In the genomic region with DNA sequence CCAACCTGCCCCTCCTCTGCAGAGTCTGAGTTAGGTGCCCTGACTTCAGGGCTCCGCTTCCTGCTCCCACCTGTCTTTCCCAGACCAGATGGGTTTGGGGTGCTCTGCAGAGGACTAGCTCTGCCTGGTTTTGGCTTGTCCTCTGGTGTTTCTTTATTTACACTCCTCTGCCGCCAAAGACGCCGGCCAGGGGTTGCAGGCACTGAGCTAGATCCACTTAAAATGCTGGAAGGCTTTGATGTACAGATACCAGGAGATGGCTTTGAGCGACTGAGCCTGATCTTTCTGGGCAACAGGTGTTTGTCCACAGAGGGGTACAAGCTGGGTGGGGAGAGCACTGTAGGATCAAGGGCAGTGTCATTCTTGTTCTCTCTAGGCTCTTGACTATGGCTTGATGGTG, we compare ENCODE assay signal across 19 cellular contexts. TPM values are rescaled to one million over a fixed set of nuclear protein-coding genes. Genes with fewer than 3 reads are reported as not detected.
DNase-seq lines count a peak whose midpoint lies in the region; ATAC-seq and TF ChIP-seq lines count a peak whose summit lies in the region.
"Had no signal": no experiment of that assay in that cellular context is flagged by ENCODE, and none has a peak within 500 bp of the region (broad histone marks: within the 10 kb centered on the region; RNA-seq: fewer than 3 reads in every experiment).

No MANE protein-coding gene starts in this region.

- no peak overlapping the region for H3K4me3 Mint-ChIP-seq in activated T-cell treated with anti-CD3 and anti-CD28 coated beads, Interleukin-2, amount 50 U/mL, for 24 hours
- no peak overlapping the region for H3K4me3 Mint-ChIP-seq in activated T-cell treated with anti-CD3 and anti-CD28 coated beads, Interleukin-2, amount 50 U/mL, for 4 hours
- H3K4me3 Mint-ChIP-seq in T-cell (no peak overlapping the region), endothelial cell (ENCODE audit: unreplicated experiment) (peak overlapping the region; percentile 37)
- H3K4me3 Mint-ChIP-seq in stimulated activated naive B cell treated with anti-CD40 and anti-IgM and Interleukin-4, amounts not matched to agents 10 μg/mL and 1 μg/mL and 100 μg/mL, for 72 hours: no peak overlapping the region

- in situ Hi-C loops in transverse colon (cut with MboI; ENCODE audit: low pct_ligation_motif_present in 1 of 4, low pct_unique_long_range_greater_than_20kb in 1 of 4, low sequenced_read_pairs in 3 of 4): loop anchor here in 2 of 4 donors (10.0 kb wide), 1 partner anchor 60 kb away; no protein-coding TSS in a partner anchor

- peaks cover 86% of the 10 kb centered on the region for H3K36me3 Mint-ChIP-seq in activated T-cell treated with anti-CD3 and anti-CD28 coated beads, Interleukin-2, amount 50 U/mL, for 24 hours (ENCODE audit: low read depth)
- peaks cover 31% of the 10 kb centered on the region for H3K36me3 Mint-ChIP-seq in activated T-cell treated with anti-CD3 and anti-CD28 coated beads, Interleukin-2, amount 50 U/mL, for 4 hours (ENCODE audit: insufficient read depth)
- H3K36me3 Mint-ChIP-seq in T-cell (peaks cover 25% of the 10 kb centered on the region), endothelial cell (ENCODE audit: low read depth, unreplicated experiment) (peaks cover 31% of the 10 kb centered on the region)
- peaks cover 52 to 65% of the 10 kb centered on the region in 2 donors for H3K36me3 Mint-ChIP-seq in stimulated activated naive B cell treated with anti-CD40 and anti-IgM and Interleukin-4, amounts not matched to agents 10 μg/mL and 1 μg/mL and 100 μg/mL, for 72 hours

- peak overlapping the region; percentile 88 for H3K27ac Mint-ChIP-seq in activated T-cell treated with anti-CD3 and anti-CD28 coated beads, Interleukin-2, amount 50 U/mL, for 24 hours
- peak overlapping the region; percentile 55 to 59 for H3K27ac Mint-ChIP-seq in T-cell
- peak overlapping the region; percentile 13 for H3K27ac Mint-ChIP-seq in endothelial cell (ENCODE audit: unreplicated experiment)
- H3K27ac Mint-ChIP-seq in stimulated activated naive B cell treated with anti-CD40 and anti-IgM and Interleukin-4, amounts not matched to agents 10 μg/mL and 1 μg/mL and 100 μg/mL, for 72 hours: peak overlapping the region; percentile 90

- peaks cover 0 to 11% (median 4%) of the 10 kb centered on the region in 4 donors for H3K36me3 ChIP-seq in transverse colon
- H3K36me3 ChIP-seq: breast epithelium had no signal

- no peak overlapping the region for H3K27ac ChIP-seq in transverse colon
- H3K27ac ChIP-seq: breast epithelium, upper lobe of right lung had no signal

- peaks cover 7 to 23% (median 11%) of the 10 kb centered on the region in 4 donors for H3K4me1 ChIP-seq in transverse colon
- H3K4me1 ChIP-seq: breast epithelium had no signal

- H3K4me3 ChIP-seq in transverse colon: no peak overlapping the region
- H3K4me3 ChIP-seq: breast epithelium, upper lobe of right lung had no signal

- no peaks in the 10 kb centered on the region for H3K9me3 ChIP-seq in transverse colon
- H3K9me3 ChIP-seq: breast epithelium, upper lobe of right lung had no signal

- 95 to 100% methylated on average over 1 to 5 of the region's 5 CpGs for WGBS in transverse colon (ENCODE audit: low coverage in 1 of 2), 2 donors

- intact Hi-C loops in transverse colon (cut with DNase I; ENCODE audit: low total_unique reads): loop anchor here (10.0 kb wide), 1 partner anchor 50 kb away; no protein-coding TSS in a partner anchor

- no peak for TF ChIP-seq POLR2A in transverse colon (IDR thresholded peaks at IDR 0.05)

- CTCF ChIA-PET in T-cell (lab: Charles Lee): no interaction called here

- POLR2A ChIA-PET in T-cell (lab: Charles Lee): no interaction called here

- no peaks in the 10 kb centered on the region for H3K27me3 ChIP-seq in transverse colon
- H3K27me3 ChIP-seq: breast epithelium, upper lobe of right lung had no signal

- H3K27me3 Mint-ChIP-seq in activated T-cell treated with anti-CD3 and anti-CD28 coated beads, Interleukin-2, amount 50 U/mL, for 24 hours: no peaks in the 10 kb centered on the region
- no peaks in the 10 kb centered on the region for H3K27me3 Mint-ChIP-seq in activated T-cell treated with anti-CD3 and anti-CD28 coated beads, Interleukin-2, amount 50 U/mL, for 4 hours (ENCODE audit: low read depth)
- H3K27me3 Mint-ChIP-seq in T-cell: no peaks in the 10 kb centered on the region
- peaks cover 19% of the 10 kb centered on the region for H3K27me3 Mint-ChIP-seq in endothelial cell (ENCODE audit: unreplicated experiment)
- no peaks in the 10 kb centered on the region for H3K27me3 Mint-ChIP-seq in stimulated activated naive B cell treated with anti-CD40 and anti-IgM and Interleukin-4, amounts not matched to agents 10 μg/mL and 1 μg/mL and 100 μg/mL, for 72 hours

- no peaks in the 10 kb centered on the region for H3K9me3 Mint-ChIP-seq in activated T-cell treated with anti-CD3 and anti-CD28 coated beads, Interleukin-2, amount 50 U/mL, for 24 hours
- no peaks in the 10 kb centered on the region for H3K9me3 Mint-ChIP-seq in activated T-cell treated with anti-CD3 and anti-CD28 coated beads, Interleukin-2, amount 50 U/mL, for 4 hours
- no peaks in the 10 kb centered on the region for H3K9me3 Mint-ChIP-seq in T-cell
- H3K9me3 Mint-ChIP-seq in endothelial cell (ENCODE audit: unreplicated experiment): no peaks in the 10 kb centered on the region
- no peaks in the 10 kb centered on the region for H3K9me3 Mint-ChIP-seq in stimulated activated naive B cell treated with anti-CD40 and anti-IgM and Interleukin-4, amounts not matched to agents 10 μg/mL and 1 μg/mL and 100 μg/mL, for 72 hours

- TF ChIP-seq EP300 in transverse colon (IDR thresholded peaks at IDR 0.05; ENCODE audit: low read depth): no peak

- ATAC-seq in activated T-cell treated with anti-CD3 and anti-CD28 coated beads, Interleukin-2, amount 50 U/mL, for 4 hours: no peak
- ATAC-seq in T-cell (replicated peaks in 1 of 4) (no peak), GM18511 (IDR thresholded peaks at IDR 0.05; ENCODE audit: unreplicated experiment) (no peak)
- no peak for ATAC-seq in stimulated activated naive B cell treated with anti-CD40 and anti-IgM and Interleukin-4, amounts not matched to agents 10 μg/mL and 1 μg/mL and 100 μg/mL, for 72 hours (replicated peaks)
- ATAC-seq: left lobe of liver, upper lobe of right lung had no signal

- H3K4me1 Mint-ChIP-seq in activated T-cell treated with anti-CD3 and anti-CD28 coated beads, Interleukin-2, amount 50 U/mL, for 24 hours (ENCODE audit: low read depth): peaks cover 58% of the 10 kb centered on the region
- peaks cover 45% of the 10 kb centered on the region for H3K4me1 Mint-ChIP-seq in activated T-cell treated with anti-CD3 and anti-CD28 coated beads, Interleukin-2, amount 50 U/mL, for 4 hours (ENCODE audit: low read depth)
- peaks cover 46 to 51% (median 49%) of the 10 kb centered on the region in 3 donors for H3K4me1 Mint-ChIP-seq in T-cell
- H3K4me1 Mint-ChIP-seq in endothelial cell (ENCODE audit: unreplicated experiment): peaks cover 31% of the 10 kb centered on the region
- H3K4me1 Mint-ChIP-seq in stimulated activated naive B cell treated with anti-CD40 and anti-IgM and Interleukin-4, amounts not matched to agents 10 μg/mL and 1 μg/mL and 100 μg/mL, for 72 hours: peaks cover 25 to 46% of the 10 kb centered on the region in 2 donors

- no peak for TF ChIP-seq CTCF in endothelial cell (IDR thresholded peaks at IDR 0.05; ENCODE audit: unreplicated experiment)
- TF ChIP-seq CTCF in transverse colon (IDR thresholded peaks at IDR 0.05): no peak

- DNase-seq in activated T-cell treated with anti-CD3 and anti-CD28 coated beads, Interleukin-2, amount 50 U/mL, for 24 hours: no peak
- no peak for DNase-seq in activated T-cell treated with anti-CD3 and anti-CD28 coated beads, Interleukin-2, amount 50 U/mL, for 4 hours
- no peak for DNase-seq in T-cell
- DNase-seq in endothelial cell (ENCODE audit: low spot score): no peak
- no peak for DNase-seq in stimulated activated naive B cell treated with anti-CD40 and anti-IgM and Interleukin-4, amounts not matched to agents 10 μg/mL and 1 μg/mL and 100 μg/mL, for 72 hours
- no peak for DNase-seq in transverse colon
- DNase-seq in NCI-H128 (lab: John Stamatoyannopoulos, UW; ENCODE audit: unreplicated experiment): no peak
- DNase-seq: NCI-H1436; NCI-H2227 treated with DMSO at 0.1 percent for 48 hours; small intestine; stimulated activated CD4-positive, alpha-beta T cell treated with anti-CD3 and anti-CD28 coated beads, Interleukin-4, amount 100 ng/mL, for 24 hours; SW 1271; upper lobe of right lung had no signal

RNA-seq across cellular contexts. Expression of a gene that starts 3.9 kb away (rescaled TPM):
- total RNA-seq in activated T-cell treated with anti-CD3 and anti-CD28 coated beads, Interleukin-2, amount 50 U/mL, for 4 hours: 100 to 1,000 TPM; 231 to 290 (median 260) TPM
- total RNA-seq in T-cell (100 to 1,000 TPM in 3 of 5 donors, 10 to 100 TPM in 2; 88.5 to 155 (median 113) TPM), endothelial cell (ENCODE audit: unreplicated experiment) (210 TPM), transverse colon (100 to 1,000 TPM in 2 of 4 donors, 10 to 100 TPM in 2; 78.2 to 117 (median 102) TPM)

RNA-seq across cellular contexts. Expression of a gene that starts 6.4 kb away (rescaled TPM):
- total RNA-seq in activated T-cell treated with anti-CD3 and anti-CD28 coated beads, Interleukin-2, amount 50 U/mL, for 4 hours: not detected
- total RNA-seq in T-cell (under 1 TPM in 2 of 5 donors, not detected in 3; 0.09 to 0.23 TPM), endothelial cell (ENCODE audit: unreplicated experiment) (not detected), transverse colon (not detected)
- total RNA-seq: A673, breast epithelium, Daoy, dermis microvascular lymphatic vessel endothelial cell, left lobe of liver, upper lobe of right lung had no signal

RNA-seq across cellular contexts. Expression of a gene that starts 16.4 kb away (rescaled TPM):
- total RNA-seq in activated T-cell treated with anti-CD3 and anti-CD28 coated beads, Interleukin-2, amount 50 U/mL, for 4 hours: 1 to 10 TPM; 4.9 to 6.3 (median 5.4) TPM
- total RNA-seq in T-cell (10 to 100 TPM in 4 of 5 donors, 1 to 10 TPM in 1; 8.3 to 17.5 (median 12.5) TPM), endothelial cell (ENCODE audit: unreplicated experiment) (350 TPM), transverse colon (100 to 1,000 TPM; 165 to 415 (median 374) TPM)

RNA-seq across cellular contexts. Expression of a gene that starts 32.8 kb away (rescaled TPM):
- 100 to 1,000 TPM; 126 to 137 (median 137) TPM for total RNA-seq in activated T-cell treated with anti-CD3 and anti-CD28 coated beads, Interleukin-2, amount 50 U/mL, for 4 hours
- total RNA-seq in T-cell: 10 to 100 TPM; 34.5 to 55.9 (median 51.2) TPM
- 51.0 TPM for total RNA-seq in endothelial cell (ENCODE audit: unreplicated experiment)
- total RNA-seq in transverse colon: 10 to 100 TPM; 12.3 to 86.7 (median 49.0) TPM

RNA-seq across cellular contexts. Expression of a gene that starts 33.2 kb away (rescaled TPM):
- 10 to 100 TPM; 23.2 to 26.3 (median 24.4) TPM for total RNA-seq in activated T-cell treated with anti-CD3 and anti-CD28 coated beads, Interleukin-2, amount 50 U/mL, for 4 hours
- total RNA-seq in T-cell (10 to 100 TPM; 11.4 to 14.8 (median 12.7) TPM), endothelial cell (ENCODE audit: unreplicated experiment) (20.5 TPM), transverse colon (10 to 100 TPM in 2 of 4 donors, 1 to 10 TPM in 2; 6.2 to 22.1 (median 12.0) TPM)

Comparison
In these comparisons a context has a peak if more than half of its experiments do, and no peak if none do; other contexts are left out.
1. H3K27ac Mint-ChIP-seq: peak in every context shown above with its lines; median percentile 90 in stimulated activated naive B cell treated with anti-CD40 and anti-IgM and Interleukin-4, amounts not matched to agents 10 μg/mL and 1 μg/mL and 100 μg/mL, for 72 hours; 88 in activated T-cell treated with anti-CD3 and anti-CD28 coated beads, Interleukin-2, amount 50 U/mL, for 24 hours; 57 in T-cell; 13 in endothelial cell.
2. RNA of a gene that starts 16.4 kb away (total RNA-seq): 165 to 415 TPM in transverse colon and 350 TPM in endothelial cell (single experiment); 8.3 to 17.5 TPM in T-cell and 4.9 to 6.3 TPM in activated T-cell treated with anti-CD3 and anti-CD28 coated beads, Interleukin-2, amount 50 U/mL, for 4 hours; every median in the first group is over 4 times any median in the second.